9 cellular contexts compared by ENCODE assay signal in the genomic region with DNA sequence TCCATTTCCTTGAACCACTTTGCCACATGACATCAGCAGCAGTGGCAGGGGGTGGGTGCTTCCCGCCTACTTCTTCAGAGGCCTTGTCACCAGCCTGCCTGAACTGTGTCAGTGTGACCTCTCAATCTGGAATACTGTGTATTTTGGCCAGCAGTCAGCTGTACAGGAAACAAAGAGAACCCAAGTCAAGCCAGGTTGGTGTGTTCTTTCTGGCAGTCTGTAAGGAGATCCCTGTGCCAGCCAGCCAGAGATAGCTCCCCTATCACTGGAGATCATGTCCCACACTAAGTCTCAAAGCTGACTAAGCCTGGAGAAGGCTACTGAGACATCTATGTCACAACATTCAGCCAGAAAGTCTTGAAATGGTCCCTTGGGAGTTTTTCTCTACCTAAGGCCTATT.
DNase-seq lines count a peak whose midpoint lies in the region; ATAC-seq, FAIRE-seq and TF ChIP-seq lines count a peak whose summit lies in the region.
"Had no signal": no experiment of that assay in that cellular context is flagged by ENCODE, and none has a peak within 500 bp of the region (broad histone marks: within the 10 kb centered on the region; RNA-seq: fewer than 3 reads in every experiment).

No MANE protein-coding gene starts in this region.

- no peak overlapping the region for H4K5ac ChIP-seq in H1 (ENCODE audit: insufficient read length, low read depth, low read length)

- H3K4me3 ChIP-seq in MG63 (no peak overlapping the region), H1 (ENCODE audit: extremely low read depth in 1 of 4, insufficient read depth in 2 of 4, low read depth in 3 of 4, low read length in 4 of 4) (no peak overlapping the region), lung (no peak overlapping the region)

- H3K27ac ChIP-seq in H1 (ENCODE audit: low read depth, low read length) (no peak overlapping the region), lung (ENCODE audit: low read depth in 1 of 2, low read length in 1 of 2) (peak overlapping the region; percentile 26 to 30)

- CTCF ChIA-PET in H1 (lab: Charles Lee; ENCODE audit: partially characterized antibody) (interaction anchor here (1.1 to 6.1 kb wide), 4 partner anchors 178 to 420 kb away, joined by 3 to 38 read pairs (median 15); no protein-coding TSS in a partner anchor), GM10248 (lab: Yijun Ruan, JAX) (interaction anchor here (1.3 to 1.8 kb wide), 2 partner anchors 11 to 13 kb away, joined by 3 to 6 read pairs; no protein-coding TSS in a partner anchor)

- no peak for TF ChIP-seq CTCF in H1 (IDR thresholded peaks at IDR 0.05; ENCODE audit: control extremely low read depth in 1 of 3, insufficient read depth in 1 of 3, low read depth in 1 of 3, low read length in 3 of 3)
- TF ChIP-seq CTCF in lung (IDR thresholded peaks at IDR 0.05; ENCODE audit: control extremely low read depth, extremely low read depth), result no peak
- TF ChIP-seq CTCF in GM10248 (IDR thresholded peaks at IDR 0.05; ENCODE audit: control extremely low read depth, extremely low read depth, low read depth, missing control alignments), result no peak

- POLR2A ChIA-PET in H1 (lab: Charles Lee; ENCODE audit: partially characterized antibody) (no interaction called here), GM10248 (lab: Yijun Ruan, JAX) (no interaction called here)

- H2AFZ ChIP-seq in H1 (ENCODE audit: low read length), result no peak overlapping the region

- H4K91ac ChIP-seq in H1 (replicated peaks; ENCODE audit: insufficient read length, low read length), result no peak overlapping the region

- TF ChIP-seq POLR2A in H1 (IDR thresholded peaks at IDR 0.05; ENCODE audit: control extremely low read depth in 1 of 2, low read depth in 2 of 2, low read length in 2 of 2), result no peak

- H3K23ac ChIP-seq in H1 (ENCODE audit: insufficient read length), result no peak overlapping the region

- no peak overlapping the region for H2AK5ac ChIP-seq in H1 (ENCODE audit: low read depth, low read length)

- H3K36me3 ChIP-seq in MG63 (no peaks in the 10 kb centered on the region), H1 (ENCODE audit: control insufficient read depth in 2 of 4, insufficient read depth in 4 of 4, low read length in 3 of 4) (no peaks in the 10 kb centered on the region), lung (ENCODE audit: control insufficient read depth in 2 of 2, insufficient read depth in 2 of 2, low read length in 2 of 2) (no peaks in the 10 kb centered on the region)

- no peak overlapping the region for H3K4me2 ChIP-seq in H1 (ENCODE audit: insufficient read depth in 1 of 2, low read depth in 2 of 2, low read length in 2 of 2)

- H3K4me1 ChIP-seq in H1 (replicated peaks in 1 of 4; ENCODE audit: control insufficient read depth in 3 of 4, insufficient read depth in 4 of 4, low read length in 3 of 4) (no peaks in the 10 kb centered on the region), lung (ENCODE audit: control insufficient read depth in 2 of 2, insufficient read depth in 2 of 2, low read length in 2 of 2) (peaks cover 1 to 6% of the 10 kb centered on the region in 2 donors)

- peak; percentile 31 for DNase-seq in MG63
- no peak for DNase-seq in H1 (ENCODE audit: low read depth in 1 of 2, low spot score in 2 of 2)
- DNase-seq in lung (ENCODE audit: low spot score), result peak; percentile 52
- peak; percentile 47 for DNase-seq in ureter (ENCODE audit: low spot score)
- DNase-seq in GM10248 (ENCODE audit: extremely low spot score), result no peak
- DNase-seq in activated T-cell treated with anti-CD3 and anti-CD28 coated beads, Interleukin-2, amount 50 U/mL, for 48 hours, result no peak
- DNase-seq: activated CD4-positive, alpha-beta T cell treated with anti-CD3 and anti-CD28 coated beads for 1 hour; hippocampal formation had no signal

- H3K18ac ChIP-seq in H1 (ENCODE audit: extremely low read depth, low read length), result no peak overlapping the region

- H3K23me2 ChIP-seq in H1 (ENCODE audit: low read depth, low read length), result no peaks in the 10 kb centered on the region

- no peak overlapping the region for H3K4ac ChIP-seq in H1 (replicated peaks; ENCODE audit: insufficient read length, low read depth, low read length)

- peak overlapping the region; percentile 18; the same call in 1 of the 2 replicates for H4K8ac ChIP-seq in H1 (ENCODE audit: extremely low read depth, insufficient read depth, low read length)

- ATAC-seq in lung (ENCODE audit: insufficient read depth, low FRiP score) (no peak), GM18873 (IDR thresholded peaks at IDR 0.05; ENCODE audit: low FRiP score, unreplicated experiment) (no peak)

- H3K79me2 ChIP-seq in H1 (ENCODE audit: control insufficient read depth in 1 of 2, insufficient read depth in 2 of 2, low read length in 2 of 2), result no peaks in the 10 kb centered on the region

- WGBS in H1 (ENCODE audit: extremely low coverage in 1 of 2, insufficient coverage in 1 of 2, insufficient read length in 1 of 2, insufficient replicate concordance in 2 of 2, low coverage in 1 of 2, low lambda C conversion rate in 2 of 2, missing lambda C conversion rate in 1 of 2), 2 experiments, result 80% methylated on average over 1 of the region's 1 CpG; no CpG with 5 or more reads in 1 of the 2 experiments
- WGBS in lung, 2 donors, result 68 to 81% methylated on average over 1 of the region's 1 CpG

- no peak overlapping the region for H2BK120ac ChIP-seq in H1 (replicated peaks; ENCODE audit: low read depth, low read length)

- no peak for TF ChIP-seq EP300 in H1 (IDR thresholded peaks at IDR 0.05; ENCODE audit: borderline replicate concordance in 1 of 2, low read depth in 2 of 2, low read length in 2 of 2)

- H2BK15ac ChIP-seq in H1 (ENCODE audit: low read length), result no peak overlapping the region

- no peak for TF ChIP-seq RAD21 in H1 (IDR thresholded peaks at IDR 0.05 in 1 of 2, conservative IDR thresholded peaks at IDR 0.05 in 1 of 2; ENCODE audit: low read depth in 2 of 2, low read length in 2 of 2)

- FAIRE-seq in H1 (lab: Jason Lieb, UNC), result no peak

- H4K20me1 ChIP-seq in H1 (replicated peaks in 1 of 2; ENCODE audit: control insufficient read depth in 1 of 2, insufficient read depth in 2 of 2, low read length in 2 of 2), result no peaks in the 10 kb centered on the region

- H2BK12ac ChIP-seq in H1 (ENCODE audit: low read depth, low read length), result no peak overlapping the region

- H2BK20ac ChIP-seq in H1 (ENCODE audit: low read length), result no peak overlapping the region

- H2BK5ac ChIP-seq in H1 (ENCODE audit: low read depth, low read length), result no peak overlapping the region

- no peak overlapping the region for H3K56ac ChIP-seq in H1 (replicated peaks; ENCODE audit: insufficient read length, low read depth, low read length)

- no peaks in the 10 kb centered on the region for H3K79me1 ChIP-seq in H1 (ENCODE audit: low read depth, low read length)

- H3K9me3 ChIP-seq in MG63 (no peaks in the 10 kb centered on the region), H1 (ENCODE audit: insufficient read depth in 2 of 2, low read depth in 1 of 2, low read length in 1 of 2) (no peaks in the 10 kb centered on the region), lung (ENCODE audit: control insufficient read depth in 2 of 2, insufficient read depth in 1 of 2, low read length in 1 of 2) (no peaks in the 10 kb centered on the region)

- no peak overlapping the region for H3K14ac ChIP-seq in H1 (ENCODE audit: insufficient read length)

- H3K9ac ChIP-seq in H1 (replicated peaks in 1 of 4; ENCODE audit: extremely low read depth in 1 of 4, low read depth in 3 of 4, low read length in 3 of 4), result no peak overlapping the region

- no peaks in the 10 kb centered on the region for H3K27me3 ChIP-seq in MG63
- no peaks in the 10 kb centered on the region for H3K27me3 ChIP-seq in H1 (replicated peaks in 1 of 4; ENCODE audit: control insufficient read depth in 3 of 4, extremely low read depth in 1 of 4, insufficient read depth in 3 of 4, low read length in 3 of 4)
- no peaks in the 10 kb centered on the region for H3K27me3 ChIP-seq in lung (ENCODE audit: control insufficient read depth, insufficient read depth)

TF ChIP-seq in H1, 55 proteins besides CTCF, POLR2A, EP300 and RAD21:
- TF ChIP-seq TAF7 (optimal IDR thresholded peaks at IDR 0.05; ENCODE audit: borderline replicate concordance, low read depth, low read length) (no peak), FOSL1 (IDR thresholded peaks at IDR 0.05; ENCODE audit: insufficient read depth, low read depth, low read length) (no peak), CHD1 (IDR thresholded peaks at IDR 0.05; ENCODE audit: low read depth, low read length) (no peak), SRF (IDR thresholded peaks at IDR 0.05; ENCODE audit: low read depth, low read length) (no peak), KDM1A (IDR thresholded peaks at IDR 0.05; ENCODE audit: borderline replicate concordance, low read length) (no peak), RXRA (IDR thresholded peaks at IDR 0.05; ENCODE audit: insufficient read depth, low read depth, low read length) (no peak)
- TF ChIP-seq, protein P1, sequence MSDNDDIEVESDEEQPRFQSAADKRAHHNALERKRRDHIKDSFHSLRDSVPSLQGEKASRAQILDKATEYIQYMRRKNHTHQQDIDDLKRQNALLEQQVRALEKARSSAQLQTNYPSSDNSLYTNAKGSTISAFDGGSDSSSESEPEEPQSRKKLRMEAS (IDR thresholded peaks at IDR 0.05), result no peak

Comparison
In these comparisons a context has a peak if more than half of its experiments do, and no peak if none do; other contexts are left out.
1. DNase-seq: peak in MG63 (single experiment), lung (single experiment) and ureter (single experiment); none in H1 (0 of 2), GM10248 (single experiment) and activated T-cell treated with anti-CD3 and anti-CD28 coated beads, Interleukin-2, amount 50 U/mL, for 48 hours (0 of 2).